In the genomic region with DNA sequence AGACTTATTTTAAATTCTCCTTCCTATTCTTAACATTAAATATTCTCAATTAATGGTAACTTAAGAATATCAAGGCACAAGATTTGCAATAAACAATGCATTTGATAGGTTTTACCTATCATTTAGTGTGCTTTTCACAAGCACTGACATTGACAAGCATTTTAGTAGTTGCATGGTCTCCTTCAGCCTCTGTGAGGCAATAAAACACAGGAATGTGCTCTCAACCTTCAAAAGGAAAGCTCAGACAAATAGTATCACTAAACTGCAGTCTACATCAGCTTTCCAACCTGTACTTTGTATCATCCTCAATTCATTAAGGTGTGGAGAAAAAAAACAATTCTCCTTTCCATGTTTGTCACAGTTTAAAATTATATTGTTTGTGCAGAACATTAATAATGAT, we compare ENCODE assay signal across 1 cellular context.
TF ChIP-seq lines count a peak whose summit lies in the region.

No MANE protein-coding gene starts in this region.

TF ChIP-seq in K562, 482 proteins besides CTCF, POLR2A, EP300 and RAD21:
- TF ChIP-seq PRDM10 (IDR thresholded peaks at IDR 0.05; ENCODE audit: partially characterized antibody): no peak
- TF ChIP-seq CREB3 (tag; conservative IDR thresholded peaks at IDR 0.05; ENCODE audit: low read depth): no peak
- no peak for TF ChIP-seq NFIC (IDR thresholded peaks at IDR 0.05)
- TF ChIP-seq MTF1 (CRISPR knock-in tag; IDR thresholded peaks at IDR 0.05; ENCODE audit: borderline replicate concordance): no peak
- TF ChIP-seq ZNF764 (CRISPR knock-in tag; IDR thresholded peaks at IDR 0.05; ENCODE audit: low read depth): no peak
- TF ChIP-seq, protein P1, sequence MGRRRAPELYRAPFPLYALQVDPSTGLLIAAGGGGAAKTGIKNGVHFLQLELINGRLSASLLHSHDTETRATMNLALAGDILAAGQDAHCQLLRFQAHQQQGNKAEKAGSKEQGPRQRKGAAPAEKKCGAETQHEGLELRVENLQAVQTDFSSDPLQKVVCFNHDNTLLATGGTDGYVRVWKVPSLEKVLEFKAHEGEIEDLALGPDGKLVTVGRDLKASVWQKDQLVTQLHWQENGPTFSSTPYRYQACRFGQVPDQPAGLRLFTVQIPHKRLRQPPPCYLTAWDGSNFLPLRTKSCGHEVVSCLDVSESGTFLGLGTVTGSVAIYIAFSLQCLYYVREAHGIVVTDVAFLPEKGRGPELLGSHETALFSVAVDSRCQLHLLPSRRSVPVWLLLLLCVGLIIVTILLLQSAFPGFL (CRISPR knock-in tag; IDR thresholded peaks at IDR 0.05): no peak
- TF ChIP-seq GATA2 (CRISPR knock-in tag; IDR thresholded peaks at IDR 0.05): no peak
- TF ChIP-seq BRCA1 (IDR thresholded peaks at IDR 0.05): no peak
- TF ChIP-seq BRCA1 (CRISPR knock-in tag; IDR thresholded peaks at IDR 0.05): no peak
- no peak for TF ChIP-seq EZH2 (IDR thresholded peaks at IDR 0.05; ENCODE audit: borderline replicate concordance, low read depth, low read length)
- no peak for TF ChIP-seq ZNF589 (CRISPR knock-in tag; IDR thresholded peaks at IDR 0.05; ENCODE audit: low read depth)
- TF ChIP-seq, protein P2, sequence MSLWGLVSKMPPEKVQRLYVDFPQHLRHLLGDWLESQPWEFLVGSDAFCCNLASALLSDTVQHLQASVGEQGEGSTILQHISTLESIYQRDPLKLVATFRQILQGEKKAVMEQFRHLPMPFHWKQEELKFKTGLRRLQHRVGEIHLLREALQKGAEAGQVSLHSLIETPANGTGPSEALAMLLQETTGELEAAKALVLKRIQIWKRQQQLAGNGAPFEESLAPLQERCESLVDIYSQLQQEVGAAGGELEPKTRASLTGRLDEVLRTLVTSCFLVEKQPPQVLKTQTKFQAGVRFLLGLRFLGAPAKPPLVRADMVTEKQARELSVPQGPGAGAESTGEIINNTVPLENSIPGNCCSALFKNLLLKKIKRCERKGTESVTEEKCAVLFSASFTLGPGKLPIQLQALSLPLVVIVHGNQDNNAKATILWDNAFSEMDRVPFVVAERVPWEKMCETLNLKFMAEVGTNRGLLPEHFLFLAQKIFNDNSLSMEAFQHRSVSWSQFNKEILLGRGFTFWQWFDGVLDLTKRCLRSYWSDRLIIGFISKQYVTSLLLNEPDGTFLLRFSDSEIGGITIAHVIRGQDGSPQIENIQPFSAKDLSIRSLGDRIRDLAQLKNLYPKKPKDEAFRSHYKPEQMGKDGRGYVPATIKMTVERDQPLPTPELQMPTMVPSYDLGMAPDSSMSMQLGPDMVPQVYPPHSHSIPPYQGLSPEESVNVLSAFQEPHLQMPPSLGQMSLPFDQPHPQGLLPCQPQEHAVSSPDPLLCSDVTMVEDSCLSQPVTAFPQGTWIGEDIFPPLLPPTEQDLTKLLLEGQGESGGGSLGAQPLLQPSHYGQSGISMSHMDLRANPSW (CRISPR knock-in tag; IDR thresholded peaks at IDR 0.05): no peak
- TF ChIP-seq PHF8 (IDR thresholded peaks at IDR 0.05; ENCODE audit: borderline replicate concordance, low read length): no peak
- no peak for TF ChIP-seq ESRRB (CRISPR knock-in tag; IDR thresholded peaks at IDR 0.05; ENCODE audit: borderline replicate concordance)
- TF ChIP-seq RB1 (IDR thresholded peaks at IDR 0.05; ENCODE audit: low read depth): no peak
- TF ChIP-seq RFX1 (IDR thresholded peaks at IDR 0.05): no peak
- no peak for TF ChIP-seq MCM2 (IDR thresholded peaks at IDR 0.05; ENCODE audit: low read depth)
- TF ChIP-seq TEAD1 (CRISPR knock-in tag; IDR thresholded peaks at IDR 0.05): no peak
- no peak for TF ChIP-seq ZNF212 (CRISPR knock-in tag; IDR thresholded peaks at IDR 0.05)
- TF ChIP-seq SMARCA5 (IDR thresholded peaks at IDR 0.05): no peak
- no peak for TF ChIP-seq ERF (CRISPR knock-in tag; IDR thresholded peaks at IDR 0.05)
